In genomic region chr18:9426753-9427152, GRCh38 we compare ENCODE assay signal across 32 cellular contexts.
"Had no signal": no experiment of that assay in that cellular context is flagged by ENCODE, and none has a peak within 500 bp of the region (broad histone marks: within the 10 kb centered on the region; RNA-seq: fewer than 3 reads in every experiment).

No MANE protein-coding gene starts in this region.

- H3K27ac ChIP-seq: adrenal gland, body of pancreas, PC-9, RWPE1 had no signal

- H3K27me3 ChIP-seq: adrenal gland, body of pancreas, breast epithelium had no signal

- H3K9me3 ChIP-seq: adrenal gland, body of pancreas, breast epithelium had no signal

- ATAC-seq: activated CD4-positive, alpha-beta T cell treated with anti-CD3 and anti-CD28 coated beads for 36 hours; activated CD8-positive, alpha-beta T cell treated with anti-CD3 and anti-CD28 coated beads, Interleukin-2, amount 10 ng/mL, durations not matched to agents 7 days and 5 days; activated naive CD4-positive, alpha-beta T cell treated with anti-CD3 and anti-CD28 coated beads, Interleukin-2, amount 50 U/mL, for 72 hours; body of pancreas had no signal

- H2AFZ ChIP-seq: PC-9 had no signal

- H3K27ac Mint-ChIP-seq: activated CD4-positive, alpha-beta T cell treated with anti-CD3 and anti-CD28 coated beads for 36 hours; activated CD4-positive, alpha-beta T cell treated with anti-CD3 and anti-CD28 coated beads, Interleukin-2, amount 10 ng/mL, durations not matched to agents 7 days and 5 days; activated CD8-positive, alpha-beta T cell treated with anti-CD3 and anti-CD28 coated beads, Interleukin-2, amount 10 ng/mL, durations not matched to agents 7 days and 5 days; activated naive CD4-positive, alpha-beta T cell treated with anti-CD3 and anti-CD28 coated beads for 36 hours; activated T-cell treated with anti-CD3 and anti-CD28 coated beads, Interleukin-2, amount 50 U/mL, for 24 hours; activated T-helper 1 cell treated with anti-CD3 and anti-CD28 coated beads, Interleukin-12 subunit alpha, Interleukin-12 subunit beta, Interleukin-2, Interleukin-4 antibody, amounts not matched to agents 30 ng/mL and 10 ng/mL and 1 ng/mL, durations not matched to agents 14 hours and 24 hours and 36 hours had no signal

- H3K4me1 ChIP-seq: adrenal gland, body of pancreas had no signal

- H3K4me3 Mint-ChIP-seq: activated CD4-positive, alpha-beta T cell treated with anti-CD3 and anti-CD28 coated beads for 36 hours; activated CD4-positive, alpha-beta T cell treated with anti-CD3 and anti-CD28 coated beads, Interleukin-2, amount 10 ng/mL, durations not matched to agents 7 days and 5 days; activated CD8-positive, alpha-beta T cell treated with anti-CD3 and anti-CD28 coated beads, Interleukin-2, amount 10 ng/mL, durations not matched to agents 7 days and 5 days; activated naive CD4-positive, alpha-beta T cell treated with anti-CD3 and anti-CD28 coated beads for 36 hours; activated T-cell treated with anti-CD3 and anti-CD28 coated beads, Interleukin-2, amount 50 U/mL, for 24 hours; activated T-helper 1 cell treated with anti-CD3 and anti-CD28 coated beads, Interleukin-12 subunit alpha, Interleukin-12 subunit beta, Interleukin-2, Interleukin-4 antibody, amounts not matched to agents 30 ng/mL and 10 ng/mL and 1 ng/mL, durations not matched to agents 14 hours and 24 hours and 36 hours had no signal

- DNase-seq: activated CD4-positive, alpha-beta T cell treated with anti-CD3 and anti-CD28 coated beads for 36 hours; activated CD4-positive, alpha-beta T cell treated with anti-CD3 and anti-CD28 coated beads, Interleukin-2, amount 10 ng/mL, durations not matched to agents 7 days and 5 days; activated CD4-positive, alpha-beta T cell treated with anti-CD3 and anti-CD28 coated beads, Interleukin-2, amount 50 U/mL, for 48 hours; activated CD8-positive, alpha-beta T cell treated with anti-CD3 and anti-CD28 coated beads, Interleukin-2, amount 10 ng/mL, durations not matched to agents 7 days and 5 days; activated gamma-delta T cell treated with Interleukin-2 at 50 U/mL for 16 hours; activated naive CD4-positive, alpha-beta T cell treated with anti-CD3 and anti-CD28 coated beads for 36 hours; activated T-cell treated with anti-CD3 and anti-CD28 coated beads, Interleukin-2, amount 50 U/mL, for 24 hours; adrenal gland; body of pancreas; caudate nucleus; Kasumi-1; KG1; MM.1S; MV-4-11; NCI-H1092; NCI-H1436 treated with DMSO at 0.1 percent for 48 hours; NCI-H1694 treated with DMSO at 0.1 percent for 48 hours; NCI-H2029; NCI-H510A; NCI-H526 treated with DMSO at 0.1 percent for 48 hours; NCI-H774; NK-92 treated with Interleukin-12 subunit alpha and Interleukin-12 subunit beta, amount 100 ng/mL, for 24 hours; PC-9; Right ventricle myocardium superior; SW 1271; T-helper 1 cell; T-helper 2 cell; T-helper 9 cell had no signal

- H3K9me3 Mint-ChIP-seq: activated CD4-positive, alpha-beta T cell treated with anti-CD3 and anti-CD28 coated beads, Interleukin-2, amount 10 ng/mL, durations not matched to agents 7 days and 5 days; activated naive CD4-positive, alpha-beta T cell treated with anti-CD3 and anti-CD28 coated beads for 36 hours; activated naive CD4-positive, alpha-beta T cell treated with anti-CD3 and anti-CD28 coated beads, Interleukin-2, amount 50 U/mL, for 72 hours; activated T-cell treated with anti-CD3 and anti-CD28 coated beads, Interleukin-2, amount 50 U/mL, for 24 hours; activated T-helper 1 cell treated with anti-CD3 and anti-CD28 coated beads, Interleukin-12 subunit alpha, Interleukin-12 subunit beta, Interleukin-2, Interleukin-4 antibody, amounts not matched to agents 30 ng/mL and 10 ng/mL and 1 ng/mL, durations not matched to agents 14 hours and 24 hours and 36 hours had no signal

- H3K27me3 Mint-ChIP-seq: activated CD4-positive, alpha-beta T cell treated with anti-CD3 and anti-CD28 coated beads for 36 hours; activated CD4-positive, alpha-beta T cell treated with anti-CD3 and anti-CD28 coated beads, Interleukin-2, amount 10 ng/mL, durations not matched to agents 7 days and 5 days; activated T-cell treated with anti-CD3 and anti-CD28 coated beads, Interleukin-2, amount 50 U/mL, for 24 hours had no signal

- H3K4me1 Mint-ChIP-seq: activated CD4-positive, alpha-beta T cell treated with anti-CD3 and anti-CD28 coated beads for 36 hours; activated CD4-positive, alpha-beta T cell treated with anti-CD3 and anti-CD28 coated beads, Interleukin-2, amount 10 ng/mL, durations not matched to agents 7 days and 5 days had no signal

- H3K4me2 ChIP-seq: PC-9 had no signal

- H3K4me3 ChIP-seq: adrenal gland, body of pancreas, breast epithelium, PC-9 had no signal

- H3K36me3 ChIP-seq: adrenal gland, breast epithelium had no signal

- H3K36me3 Mint-ChIP-seq: activated naive CD4-positive, alpha-beta T cell treated with anti-CD3 and anti-CD28 coated beads, Interleukin-2, amount 50 U/mL, for 72 hours had no signal
